1 cellular context compared by ENCODE assay signal in genomic region chr2:208407667-208408066, GRCh38.
TF ChIP-seq lines count a peak whose summit lies in the region.

No MANE protein-coding gene starts in this region.

TF ChIP-seq in K562, 482 proteins besides CTCF, POLR2A, EP300 and RAD21 (continued from another document):
- TF ChIP-seq ARID3A (IDR thresholded peaks at IDR 0.05; ENCODE audit: borderline replicate concordance, low read depth, low read length), result peak; percentile 65; the same call in 1 of the 2 replicates
- peak; percentile 62; the same call in 1 of the 2 replicates for TF ChIP-seq SMC3 (conservative IDR thresholded peaks at IDR 0.05; ENCODE audit: insufficient read depth, low read depth, low read length)
- TF ChIP-seq, protein P1, sequence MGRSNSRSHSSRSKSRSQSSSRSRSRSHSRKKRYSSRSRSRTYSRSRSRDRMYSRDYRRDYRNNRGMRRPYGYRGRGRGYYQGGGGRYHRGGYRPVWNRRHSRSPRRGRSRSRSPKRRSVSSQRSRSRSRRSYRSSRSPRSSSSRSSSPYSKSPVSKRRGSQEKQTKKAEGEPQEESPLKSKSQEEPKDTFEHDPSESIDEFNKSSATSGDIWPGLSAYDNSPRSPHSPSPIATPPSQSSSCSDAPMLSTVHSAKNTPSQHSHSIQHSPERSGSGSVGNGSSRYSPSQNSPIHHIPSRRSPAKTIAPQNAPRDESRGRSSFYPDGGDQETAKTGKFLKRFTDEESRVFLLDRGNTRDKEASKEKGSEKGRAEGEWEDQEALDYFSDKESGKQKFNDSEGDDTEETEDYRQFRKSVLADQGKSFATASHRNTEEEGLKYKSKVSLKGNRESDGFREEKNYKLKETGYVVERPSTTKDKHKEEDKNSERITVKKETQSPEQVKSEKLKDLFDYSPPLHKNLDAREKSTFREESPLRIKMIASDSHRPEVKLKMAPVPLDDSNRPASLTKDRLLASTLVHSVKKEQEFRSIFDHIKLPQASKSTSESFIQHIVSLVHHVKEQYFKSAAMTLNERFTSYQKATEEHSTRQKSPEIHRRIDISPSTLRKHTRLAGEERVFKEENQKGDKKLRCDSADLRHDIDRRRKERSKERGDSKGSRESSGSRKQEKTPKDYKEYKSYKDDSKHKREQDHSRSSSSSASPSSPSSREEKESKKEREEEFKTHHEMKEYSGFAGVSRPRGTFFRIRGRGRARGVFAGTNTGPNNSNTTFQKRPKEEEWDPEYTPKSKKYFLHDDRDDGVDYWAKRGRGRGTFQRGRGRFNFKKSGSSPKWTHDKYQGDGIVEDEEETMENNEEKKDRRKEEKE (IDR thresholded peaks at IDR 0.05; ENCODE audit: borderline replicate concordance in 1 of 2, control insufficient read depth in 1 of 2, low read depth in 2 of 2, low read length in 1 of 2), result no peak
- no peak for TF ChIP-seq ZNF224 (CRISPR knock-in tag; IDR thresholded peaks at IDR 0.05)
- TF ChIP-seq, protein P2, sequence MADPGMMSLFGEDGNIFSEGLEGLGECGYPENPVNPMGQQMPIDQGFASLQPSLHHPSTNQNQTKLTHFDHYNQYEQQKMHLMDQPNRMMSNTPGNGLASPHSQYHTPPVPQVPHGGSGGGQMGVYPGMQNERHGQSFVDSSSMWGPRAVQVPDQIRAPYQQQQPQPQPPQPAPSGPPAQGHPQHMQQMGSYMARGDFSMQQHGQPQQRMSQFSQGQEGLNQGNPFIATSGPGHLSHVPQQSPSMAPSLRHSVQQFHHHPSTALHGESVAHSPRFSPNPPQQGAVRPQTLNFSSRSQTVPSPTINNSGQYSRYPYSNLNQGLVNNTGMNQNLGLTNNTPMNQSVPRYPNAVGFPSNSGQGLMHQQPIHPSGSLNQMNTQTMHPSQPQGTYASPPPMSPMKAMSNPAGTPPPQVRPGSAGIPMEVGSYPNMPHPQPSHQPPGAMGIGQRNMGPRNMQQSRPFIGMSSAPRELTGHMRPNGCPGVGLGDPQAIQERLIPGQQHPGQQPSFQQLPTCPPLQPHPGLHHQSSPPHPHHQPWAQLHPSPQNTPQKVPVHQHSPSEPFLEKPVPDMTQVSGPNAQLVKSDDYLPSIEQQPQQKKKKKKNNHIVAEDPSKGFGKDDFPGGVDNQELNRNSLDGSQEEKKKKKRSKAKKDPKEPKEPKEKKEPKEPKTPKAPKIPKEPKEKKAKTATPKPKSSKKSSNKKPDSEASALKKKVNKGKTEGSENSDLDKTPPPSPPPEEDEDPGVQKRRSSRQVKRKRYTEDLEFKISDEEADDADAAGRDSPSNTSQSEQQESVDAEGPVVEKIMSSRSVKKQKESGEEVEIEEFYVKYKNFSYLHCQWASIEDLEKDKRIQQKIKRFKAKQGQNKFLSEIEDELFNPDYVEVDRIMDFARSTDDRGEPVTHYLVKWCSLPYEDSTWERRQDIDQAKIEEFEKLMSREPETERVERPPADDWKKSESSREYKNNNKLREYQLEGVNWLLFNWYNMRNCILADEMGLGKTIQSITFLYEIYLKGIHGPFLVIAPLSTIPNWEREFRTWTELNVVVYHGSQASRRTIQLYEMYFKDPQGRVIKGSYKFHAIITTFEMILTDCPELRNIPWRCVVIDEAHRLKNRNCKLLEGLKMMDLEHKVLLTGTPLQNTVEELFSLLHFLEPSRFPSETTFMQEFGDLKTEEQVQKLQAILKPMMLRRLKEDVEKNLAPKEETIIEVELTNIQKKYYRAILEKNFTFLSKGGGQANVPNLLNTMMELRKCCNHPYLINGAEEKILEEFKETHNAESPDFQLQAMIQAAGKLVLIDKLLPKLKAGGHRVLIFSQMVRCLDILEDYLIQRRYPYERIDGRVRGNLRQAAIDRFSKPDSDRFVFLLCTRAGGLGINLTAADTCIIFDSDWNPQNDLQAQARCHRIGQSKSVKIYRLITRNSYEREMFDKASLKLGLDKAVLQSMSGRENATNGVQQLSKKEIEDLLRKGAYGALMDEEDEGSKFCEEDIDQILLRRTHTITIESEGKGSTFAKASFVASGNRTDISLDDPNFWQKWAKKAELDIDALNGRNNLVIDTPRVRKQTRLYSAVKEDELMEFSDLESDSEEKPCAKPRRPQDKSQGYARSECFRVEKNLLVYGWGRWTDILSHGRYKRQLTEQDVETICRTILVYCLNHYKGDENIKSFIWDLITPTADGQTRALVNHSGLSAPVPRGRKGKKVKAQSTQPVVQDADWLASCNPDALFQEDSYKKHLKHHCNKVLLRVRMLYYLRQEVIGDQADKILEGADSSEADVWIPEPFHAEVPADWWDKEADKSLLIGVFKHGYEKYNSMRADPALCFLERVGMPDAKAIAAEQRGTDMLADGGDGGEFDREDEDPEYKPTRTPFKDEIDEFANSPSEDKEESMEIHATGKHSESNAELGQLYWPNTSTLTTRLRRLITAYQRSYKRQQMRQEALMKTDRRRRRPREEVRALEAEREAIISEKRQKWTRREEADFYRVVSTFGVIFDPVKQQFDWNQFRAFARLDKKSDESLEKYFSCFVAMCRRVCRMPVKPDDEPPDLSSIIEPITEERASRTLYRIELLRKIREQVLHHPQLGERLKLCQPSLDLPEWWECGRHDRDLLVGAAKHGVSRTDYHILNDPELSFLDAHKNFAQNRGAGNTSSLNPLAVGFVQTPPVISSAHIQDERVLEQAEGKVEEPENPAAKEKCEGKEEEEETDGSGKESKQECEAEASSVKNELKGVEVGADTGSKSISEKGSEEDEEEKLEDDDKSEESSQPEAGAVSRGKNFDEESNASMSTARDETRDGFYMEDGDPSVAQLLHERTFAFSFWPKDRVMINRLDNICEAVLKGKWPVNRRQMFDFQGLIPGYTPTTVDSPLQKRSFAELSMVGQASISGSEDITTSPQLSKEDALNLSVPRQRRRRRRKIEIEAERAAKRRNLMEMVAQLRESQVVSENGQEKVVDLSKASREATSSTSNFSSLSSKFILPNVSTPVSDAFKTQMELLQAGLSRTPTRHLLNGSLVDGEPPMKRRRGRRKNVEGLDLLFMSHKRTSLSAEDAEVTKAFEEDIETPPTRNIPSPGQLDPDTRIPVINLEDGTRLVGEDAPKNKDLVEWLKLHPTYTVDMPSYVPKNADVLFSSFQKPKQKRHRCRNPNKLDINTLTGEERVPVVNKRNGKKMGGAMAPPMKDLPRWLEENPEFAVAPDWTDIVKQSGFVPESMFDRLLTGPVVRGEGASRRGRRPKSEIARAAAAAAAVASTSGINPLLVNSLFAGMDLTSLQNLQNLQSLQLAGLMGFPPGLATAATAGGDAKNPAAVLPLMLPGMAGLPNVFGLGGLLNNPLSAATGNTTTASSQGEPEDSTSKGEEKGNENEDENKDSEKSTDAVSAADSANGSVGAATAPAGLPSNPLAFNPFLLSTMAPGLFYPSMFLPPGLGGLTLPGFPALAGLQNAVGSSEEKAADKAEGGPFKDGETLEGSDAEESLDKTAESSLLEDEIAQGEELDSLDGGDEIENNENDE (IDR thresholded peaks at IDR 0.05; ENCODE audit: low read depth, low read length), result no peak
- TF ChIP-seq, protein P3, sequence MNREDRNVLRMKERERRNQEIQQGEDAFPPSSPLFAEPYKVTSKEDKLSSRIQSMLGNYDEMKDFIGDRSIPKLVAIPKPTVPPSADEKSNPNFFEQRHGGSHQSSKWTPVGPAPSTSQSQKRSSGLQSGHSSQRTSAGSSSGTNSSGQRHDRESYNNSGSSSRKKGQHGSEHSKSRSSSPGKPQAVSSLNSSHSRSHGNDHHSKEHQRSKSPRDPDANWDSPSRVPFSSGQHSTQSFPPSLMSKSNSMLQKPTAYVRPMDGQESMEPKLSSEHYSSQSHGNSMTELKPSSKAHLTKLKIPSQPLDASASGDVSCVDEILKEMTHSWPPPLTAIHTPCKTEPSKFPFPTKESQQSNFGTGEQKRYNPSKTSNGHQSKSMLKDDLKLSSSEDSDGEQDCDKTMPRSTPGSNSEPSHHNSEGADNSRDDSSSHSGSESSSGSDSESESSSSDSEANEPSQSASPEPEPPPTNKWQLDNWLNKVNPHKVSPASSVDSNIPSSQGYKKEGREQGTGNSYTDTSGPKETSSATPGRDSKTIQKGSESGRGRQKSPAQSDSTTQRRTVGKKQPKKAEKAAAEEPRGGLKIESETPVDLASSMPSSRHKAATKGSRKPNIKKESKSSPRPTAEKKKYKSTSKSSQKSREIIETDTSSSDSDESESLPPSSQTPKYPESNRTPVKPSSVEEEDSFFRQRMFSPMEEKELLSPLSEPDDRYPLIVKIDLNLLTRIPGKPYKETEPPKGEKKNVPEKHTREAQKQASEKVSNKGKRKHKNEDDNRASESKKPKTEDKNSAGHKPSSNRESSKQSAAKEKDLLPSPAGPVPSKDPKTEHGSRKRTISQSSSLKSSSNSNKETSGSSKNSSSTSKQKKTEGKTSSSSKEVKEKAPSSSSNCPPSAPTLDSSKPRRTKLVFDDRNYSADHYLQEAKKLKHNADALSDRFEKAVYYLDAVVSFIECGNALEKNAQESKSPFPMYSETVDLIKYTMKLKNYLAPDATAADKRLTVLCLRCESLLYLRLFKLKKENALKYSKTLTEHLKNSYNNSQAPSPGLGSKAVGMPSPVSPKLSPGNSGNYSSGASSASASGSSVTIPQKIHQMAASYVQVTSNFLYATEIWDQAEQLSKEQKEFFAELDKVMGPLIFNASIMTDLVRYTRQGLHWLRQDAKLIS (CRISPR knock-in tag; IDR thresholded peaks at IDR 0.05), result no peak
- peak; percentile 28 for TF ChIP-seq MEIS2 (IDR thresholded peaks at IDR 0.05; ENCODE audit: partially characterized antibody)
- TF ChIP-seq, protein P4, sequence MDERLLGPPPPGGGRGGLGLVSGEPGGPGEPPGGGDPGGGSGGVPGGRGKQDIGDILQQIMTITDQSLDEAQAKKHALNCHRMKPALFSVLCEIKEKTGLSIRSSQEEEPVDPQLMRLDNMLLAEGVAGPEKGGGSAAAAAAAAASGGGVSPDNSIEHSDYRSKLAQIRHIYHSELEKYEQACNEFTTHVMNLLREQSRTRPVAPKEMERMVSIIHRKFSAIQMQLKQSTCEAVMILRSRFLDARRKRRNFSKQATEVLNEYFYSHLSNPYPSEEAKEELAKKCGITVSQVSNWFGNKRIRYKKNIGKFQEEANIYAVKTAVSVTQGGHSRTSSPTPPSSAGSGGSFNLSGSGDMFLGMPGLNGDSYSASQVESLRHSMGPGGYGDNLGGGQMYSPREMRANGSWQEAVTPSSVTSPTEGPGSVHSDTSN (CRISPR knock-in tag; IDR thresholded peaks at IDR 0.05; ENCODE audit: low read depth), result no peak
- TF ChIP-seq, protein P4 (tag; conservative IDR thresholded peaks at IDR 0.05; ENCODE audit: low read depth), result peak; percentile 65
- TF ChIP-seq JUNB (CRISPR knock-in tag; conservative IDR thresholded peaks at IDR 0.05), result no peak
- TF ChIP-seq SRF (CRISPR knock-in tag; IDR thresholded peaks at IDR 0.05), result no peak
- no peak for TF ChIP-seq BCOR (IDR thresholded peaks at IDR 0.05)
TF ChIP-seq in K562: peak in this region for 7.
